Comparison of ENCODE assay signal across 20 cellular contexts in the genomic region with DNA sequence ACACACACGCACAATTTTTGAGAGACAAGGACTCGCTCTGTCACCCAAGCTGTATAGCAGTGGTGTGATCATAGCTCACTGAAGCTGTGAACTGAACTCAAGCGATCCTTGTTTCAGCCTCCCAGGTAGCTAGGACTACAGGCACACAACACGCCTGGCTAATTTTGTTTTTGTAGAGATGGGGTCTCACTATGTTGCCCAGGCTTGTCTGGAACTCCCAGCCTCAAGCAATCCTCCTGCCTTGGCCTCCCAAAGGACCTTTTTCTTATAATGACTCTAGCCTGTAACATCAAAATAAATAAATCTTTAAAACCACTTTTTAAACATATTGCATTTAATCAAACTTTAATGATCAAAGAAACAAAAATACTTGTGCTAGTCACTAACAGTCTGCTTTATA.
DNase-seq lines count a peak whose midpoint lies in the region; ATAC-seq, FAIRE-seq and TF ChIP-seq lines count a peak whose summit lies in the region.
"Had no signal": no experiment of that assay in that cellular context is flagged by ENCODE, and none has a peak within 500 bp of the region (broad histone marks: within the 10 kb centered on the region; RNA-seq: fewer than 3 reads in every experiment).

No MANE protein-coding gene starts in this region.

- H3K4me3 Mint-ChIP-seq in activated naive CD4-positive, alpha-beta T cell treated with anti-CD3 and anti-CD28 coated beads, Interleukin-2, amount 50 U/mL, for 24 hours: no peak overlapping the region
- H3K4me3 Mint-ChIP-seq: B cell; CD4-positive, alpha-beta T cell; CD8-positive, alpha-beta T cell had no signal

- H4K5ac ChIP-seq in H1 (ENCODE audit: insufficient read length, low read depth, low read length): no peak overlapping the region

- H3K18ac ChIP-seq in H1 (ENCODE audit: extremely low read depth, low read length): no peak overlapping the region

- no peak for TF ChIP-seq CTCF in HEK293 (tag by site-specific recombination; IDR thresholded peaks at IDR 0.05)
- TF ChIP-seq CTCF in H1 (IDR thresholded peaks at IDR 0.05; ENCODE audit: control extremely low read depth in 1 of 3, insufficient read depth in 1 of 3, low read depth in 1 of 3, low read length in 3 of 3): no peak

- no peaks in the 10 kb centered on the region for H3K79me2 ChIP-seq in H1 (ENCODE audit: control insufficient read depth in 1 of 2, insufficient read depth in 2 of 2, low read length in 2 of 2)

- peaks cover 13% of the 10 kb centered on the region for H3K36me3 Mint-ChIP-seq in activated naive CD4-positive, alpha-beta T cell treated with anti-CD3 and anti-CD28 coated beads, Interleukin-2, amount 50 U/mL, for 24 hours

- H3K23me2 ChIP-seq in H1 (ENCODE audit: low read depth, low read length): no peaks in the 10 kb centered on the region

- no peak overlapping the region for H2AFZ ChIP-seq in H1 (ENCODE audit: low read length)

- H3K4me1 ChIP-seq in HEK293 (ENCODE audit: control insufficient read depth, insufficient read depth, low read length) (0 out of 2 replicates have a peak, but pooled peaks cover 3% of the 10 kb centered on the region), H1 (replicated peaks in 1 of 4; ENCODE audit: control insufficient read depth in 3 of 4, insufficient read depth in 4 of 4, low read length in 3 of 4) (peaks cover 0 to 6% (median 0%) of the 10 kb centered on the region in 4 experiments; a peak in 2 of 7 replicates)

- H3K27ac ChIP-seq in HEK293 (ENCODE audit: extremely low read depth, low read depth, low read length) (no peak overlapping the region), H1 (ENCODE audit: low read depth, low read length) (no peak overlapping the region)
- H3K27ac ChIP-seq: 22Rv1; A549; BLaER1 treated with 17β-estradiol and CSF1 and Interleukin-3, amounts not matched to agents 10 nM and 100 nM; C4-2B had no signal

- no peak overlapping the region for H2BK12ac ChIP-seq in H1 (ENCODE audit: low read depth, low read length)

- no peak overlapping the region for H3K4ac ChIP-seq in H1 (replicated peaks; ENCODE audit: insufficient read length, low read depth, low read length)

- H3K9me3 Mint-ChIP-seq in activated naive CD4-positive, alpha-beta T cell treated with anti-CD3 and anti-CD28 coated beads, Interleukin-2, amount 50 U/mL, for 24 hours: no peaks in the 10 kb centered on the region
- H3K9me3 Mint-ChIP-seq: CD4-positive, alpha-beta T cell; CD8-positive, alpha-beta T cell had no signal

- no peak overlapping the region for H2BK120ac ChIP-seq in H1 (replicated peaks; ENCODE audit: low read depth, low read length)

- peaks cover 5% of the 10 kb centered on the region for H3K27me3 Mint-ChIP-seq in activated naive CD4-positive, alpha-beta T cell treated with anti-CD3 and anti-CD28 coated beads, Interleukin-2, amount 50 U/mL, for 24 hours

- H3K79me1 ChIP-seq in H1 (ENCODE audit: low read depth, low read length): no peaks in the 10 kb centered on the region

- H3K23ac ChIP-seq in H1 (ENCODE audit: insufficient read length): no peak overlapping the region

- H3K9ac ChIP-seq in H1 (replicated peaks in 1 of 4; ENCODE audit: extremely low read depth in 1 of 4, low read depth in 3 of 4, low read length in 3 of 4): no peak overlapping the region
- H3K9ac ChIP-seq: BLaER1 treated with 17β-estradiol and CSF1 and Interleukin-3, amounts not matched to agents 10 nM and 100 nM had no signal

- WGBS in H1 (ENCODE audit: extremely low coverage in 1 of 2, insufficient coverage in 1 of 2, insufficient read length in 1 of 2, insufficient replicate concordance in 2 of 2, low coverage in 1 of 2, low lambda C conversion rate in 2 of 2, missing lambda C conversion rate in 1 of 2), 2 experiments: 100% methylated on average over 4 of the region's 4 CpGs; no CpG with 5 or more reads in 1 of the 2 experiments

- no peak for TF ChIP-seq POLR2A in H1 (IDR thresholded peaks at IDR 0.05; ENCODE audit: control extremely low read depth in 1 of 2, low read depth in 2 of 2, low read length in 2 of 2)

- no peak overlapping the region for H3K4me2 ChIP-seq in H1 (ENCODE audit: insufficient read depth in 1 of 2, low read depth in 2 of 2, low read length in 2 of 2)
- H3K4me2 ChIP-seq: A549 had no signal

- no peak overlapping the region for H3K4me3 ChIP-seq in HEK293 (ENCODE audit: low read depth, low read length)
- H3K4me3 ChIP-seq in H1 (ENCODE audit: extremely low read depth in 1 of 4, insufficient read depth in 2 of 4, low read depth in 3 of 4, low read length in 4 of 4): no peak overlapping the region
- H3K4me3 ChIP-seq: A549; BLaER1 treated with 17β-estradiol and CSF1 and Interleukin-3, amounts not matched to agents 10 nM and 100 nM had no signal

- no peaks in the 10 kb centered on the region for H3K9me3 ChIP-seq in HEK293 (ENCODE audit: control insufficient read depth, insufficient read depth, low read depth, low read length)
- H3K9me3 ChIP-seq in H1 (ENCODE audit: insufficient read depth in 2 of 2, low read depth in 1 of 2, low read length in 1 of 2): no peaks in the 10 kb centered on the region
- H3K9me3 ChIP-seq: A549; BLaER1 treated with 17β-estradiol and CSF1 and Interleukin-3, amounts not matched to agents 10 nM and 100 nM; Caco-2 had no signal

- H3K36me3 ChIP-seq in HEK293 (ENCODE audit: control insufficient read depth in 2 of 2, insufficient read depth in 1 of 2, low read length in 2 of 2): no peaks in the 10 kb centered on the region
- no peaks in the 10 kb centered on the region for H3K36me3 ChIP-seq in H1 (ENCODE audit: control insufficient read depth in 2 of 4, insufficient read depth in 4 of 4, low read length in 3 of 4)

- no peaks in the 10 kb centered on the region for H4K20me1 ChIP-seq in H1 (replicated peaks in 1 of 2; ENCODE audit: control insufficient read depth in 1 of 2, insufficient read depth in 2 of 2, low read length in 2 of 2)

- no peak overlapping the region for H2BK15ac ChIP-seq in H1 (ENCODE audit: low read length)

- H3K56ac ChIP-seq in H1 (replicated peaks; ENCODE audit: insufficient read length, low read depth, low read length): no peak overlapping the region

- no peak overlapping the region for H4K8ac ChIP-seq in H1 (ENCODE audit: extremely low read depth, insufficient read depth, low read length)

- no peak for TF ChIP-seq RAD21 in H1 (IDR thresholded peaks at IDR 0.05 in 1 of 2, conservative IDR thresholded peaks at IDR 0.05 in 1 of 2; ENCODE audit: low read depth in 2 of 2, low read length in 2 of 2)

- ATAC-seq in HG03460 (IDR thresholded peaks at IDR 0.05; ENCODE audit: unreplicated experiment): no peak
- ATAC-seq: A549; CD8-positive, alpha-beta T cell had no signal

- H4K91ac ChIP-seq in H1 (replicated peaks; ENCODE audit: insufficient read length, low read length): no peak overlapping the region

- no peak overlapping the region for H2AK5ac ChIP-seq in H1 (ENCODE audit: low read depth, low read length)

- DNase-seq in activated naive CD4-positive, alpha-beta T cell treated with anti-CD3 and anti-CD28 coated beads, Interleukin-2, amount 50 U/mL, for 16 hours: no peak
- DNase-seq in H1 (ENCODE audit: low read depth in 1 of 2, low spot score in 2 of 2): no peak
- DNase-seq: AML-193; Caco-2; Calu3; CD4-positive, alpha-beta T cell; CD8-positive, alpha-beta T cell; DMS79 treated with DMSO at 0.1 percent for 48 hours; GF-D8 had no signal

- peak overlapping the region; percentile 35 for H3K27ac Mint-ChIP-seq in activated naive CD4-positive, alpha-beta T cell treated with anti-CD3 and anti-CD28 coated beads, Interleukin-2, amount 50 U/mL, for 24 hours
- H3K27ac Mint-ChIP-seq: B cell; CD4-positive, alpha-beta T cell; CD8-positive, alpha-beta T cell had no signal

- peaks cover 15% of the 10 kb centered on the region for H3K4me1 Mint-ChIP-seq in activated naive CD4-positive, alpha-beta T cell treated with anti-CD3 and anti-CD28 coated beads, Interleukin-2, amount 50 U/mL, for 24 hours
- H3K4me1 Mint-ChIP-seq: B cell had no signal

- no peaks in the 10 kb centered on the region for H3K27me3 ChIP-seq in H1 (replicated peaks in 1 of 4; ENCODE audit: control insufficient read depth in 3 of 4, extremely low read depth in 1 of 4, insufficient read depth in 3 of 4, low read length in 3 of 4)

- CTCF ChIA-PET in HEK293 (lab: Yijun Ruan, JAX) (interaction anchor here (0.7 kb wide), 3 partner anchors 72 to 313 kb away, joined by 3 to 6 read pairs (median 3); no protein-coding TSS in a partner anchor), H1 (lab: Charles Lee; ENCODE audit: partially characterized antibody) (interaction anchor here (0.6 to 3.1 kb wide), 4 partner anchors 13 to 551 kb away, joined by 3 to 8 read pairs (median 3); no protein-coding TSS in a partner anchor)

- H2BK20ac ChIP-seq in H1 (ENCODE audit: low read length): no peak overlapping the region

- no peak overlapping the region for H3K14ac ChIP-seq in H1 (ENCODE audit: insufficient read length)

- H2BK5ac ChIP-seq in H1 (ENCODE audit: low read depth, low read length): no peak overlapping the region

- POLR2A ChIA-PET in HEK293 (lab: Yijun Ruan, JAX) (interaction anchor here (0.6 kb wide), 1 partner anchor 21 kb away, joined by 3 read pairs; no protein-coding TSS in a partner anchor), H1 (lab: Charles Lee; ENCODE audit: partially characterized antibody) (no interaction called here)

- FAIRE-seq in H1 (lab: Jason Lieb, UNC): no peak
- FAIRE-seq: A549, D721Med, GM12891, GM19239 had no signal

- no peak for TF ChIP-seq EP300 in H1 (IDR thresholded peaks at IDR 0.05; ENCODE audit: borderline replicate concordance in 1 of 2, low read depth in 2 of 2, low read length in 2 of 2)

TF ChIP-seq in HEK293, 187 proteins besides CTCF, POLR2A, EP300 and RAD21:
- TF ChIP-seq ZNF121 (tag by site-specific recombination; IDR thresholded peaks at IDR 0.05): peak; percentile 90
- no peak for TF ChIP-seq ZNF785 (tag by site-specific recombination; IDR thresholded peaks at IDR 0.05)
TF ChIP-seq in HEK293: peak in this region for 1.

TF ChIP-seq in H1, 55 proteins besides CTCF, POLR2A, EP300 and RAD21:
- TF ChIP-seq KDM1A (IDR thresholded peaks at IDR 0.05; ENCODE audit: borderline replicate concordance, low read length) (peak; percentile 50; the same call in 1 of the 2 replicates), NANOG (IDR thresholded peaks at IDR 0.05; ENCODE audit: insufficient read depth, low read depth, low read length, poor library complexity, severe bottlenecking) (no peak)
